ENCODE assay signal across 2 cellular contexts in the genomic region with DNA sequence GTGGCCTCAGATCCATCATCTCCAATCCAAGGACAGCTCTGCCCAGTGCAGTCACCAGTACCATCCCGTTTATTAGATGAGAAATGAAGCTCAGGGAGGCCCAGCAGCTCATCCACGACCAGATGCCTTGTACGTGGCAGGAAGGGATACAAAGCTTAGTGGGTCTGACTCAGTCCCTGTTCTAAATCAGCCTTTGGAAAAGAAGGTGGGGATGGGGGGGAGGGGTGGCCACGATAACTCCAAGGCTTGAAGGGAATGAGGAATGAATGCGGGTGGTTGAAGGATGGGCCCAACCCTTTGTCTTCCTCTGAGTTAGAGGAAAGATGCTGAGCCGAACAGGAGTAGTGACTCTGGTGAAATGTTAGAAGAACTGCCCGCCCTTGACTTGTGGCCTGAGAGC.
TF ChIP-seq lines count a peak whose summit lies in the region.

No MANE protein-coding gene starts in this region.

TF ChIP-seq in GM23338, 12 proteins besides CTCF, POLR2A, EP300 and RAD21 (continues in another document):
- TF ChIP-seq EZH2phosphoT487 (IDR thresholded peaks at IDR 0.05; ENCODE audit: unreplicated experiment) (no peak), ZNF331 (CRISPR knock-in tag; IDR thresholded peaks at IDR 0.05; ENCODE audit: low read depth) (no peak), POLR2AphosphoS5 (IDR thresholded peaks at IDR 0.05; ENCODE audit: low read depth) (no peak), ZNF114 (CRISPR knock-in tag; IDR thresholded peaks at IDR 0.05) (no peak), JUNB (IDR thresholded peaks at IDR 0.05; ENCODE audit: unreplicated experiment) (no peak), EZH2 (IDR thresholded peaks at IDR 0.05; ENCODE audit: low read depth, unreplicated experiment) (no peak), CREB1 (CRISPR knock-in tag; IDR thresholded peaks at IDR 0.05; ENCODE audit: low read depth) (no peak)
- TF ChIP-seq, protein P1, sequence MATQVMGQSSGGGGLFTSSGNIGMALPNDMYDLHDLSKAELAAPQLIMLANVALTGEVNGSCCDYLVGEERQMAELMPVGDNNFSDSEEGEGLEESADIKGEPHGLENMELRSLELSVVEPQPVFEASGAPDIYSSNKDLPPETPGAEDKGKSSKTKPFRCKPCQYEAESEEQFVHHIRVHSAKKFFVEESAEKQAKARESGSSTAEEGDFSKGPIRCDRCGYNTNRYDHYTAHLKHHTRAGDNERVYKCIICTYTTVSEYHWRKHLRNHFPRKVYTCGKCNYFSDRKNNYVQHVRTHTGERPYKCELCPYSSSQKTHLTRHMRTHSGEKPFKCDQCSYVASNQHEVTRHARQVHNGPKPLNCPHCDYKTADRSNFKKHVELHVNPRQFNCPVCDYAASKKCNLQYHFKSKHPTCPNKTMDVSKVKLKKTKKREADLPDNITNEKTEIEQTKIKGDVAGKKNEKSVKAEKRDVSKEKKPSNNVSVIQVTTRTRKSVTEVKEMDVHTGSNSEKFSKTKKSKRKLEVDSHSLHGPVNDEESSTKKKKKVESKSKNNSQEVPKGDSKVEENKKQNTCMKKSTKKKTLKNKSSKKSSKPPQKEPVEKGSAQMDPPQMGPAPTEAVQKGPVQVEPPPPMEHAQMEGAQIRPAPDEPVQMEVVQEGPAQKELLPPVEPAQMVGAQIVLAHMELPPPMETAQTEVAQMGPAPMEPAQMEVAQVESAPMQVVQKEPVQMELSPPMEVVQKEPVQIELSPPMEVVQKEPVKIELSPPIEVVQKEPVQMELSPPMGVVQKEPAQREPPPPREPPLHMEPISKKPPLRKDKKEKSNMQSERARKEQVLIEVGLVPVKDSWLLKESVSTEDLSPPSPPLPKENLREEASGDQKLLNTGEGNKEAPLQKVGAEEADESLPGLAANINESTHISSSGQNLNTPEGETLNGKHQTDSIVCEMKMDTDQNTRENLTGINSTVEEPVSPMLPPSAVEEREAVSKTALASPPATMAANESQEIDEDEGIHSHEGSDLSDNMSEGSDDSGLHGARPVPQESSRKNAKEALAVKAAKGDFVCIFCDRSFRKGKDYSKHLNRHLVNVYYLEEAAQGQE (IDR thresholded peaks at IDR 0.05; ENCODE audit: unreplicated experiment), result no peak
- TF ChIP-seq, protein P2, sequence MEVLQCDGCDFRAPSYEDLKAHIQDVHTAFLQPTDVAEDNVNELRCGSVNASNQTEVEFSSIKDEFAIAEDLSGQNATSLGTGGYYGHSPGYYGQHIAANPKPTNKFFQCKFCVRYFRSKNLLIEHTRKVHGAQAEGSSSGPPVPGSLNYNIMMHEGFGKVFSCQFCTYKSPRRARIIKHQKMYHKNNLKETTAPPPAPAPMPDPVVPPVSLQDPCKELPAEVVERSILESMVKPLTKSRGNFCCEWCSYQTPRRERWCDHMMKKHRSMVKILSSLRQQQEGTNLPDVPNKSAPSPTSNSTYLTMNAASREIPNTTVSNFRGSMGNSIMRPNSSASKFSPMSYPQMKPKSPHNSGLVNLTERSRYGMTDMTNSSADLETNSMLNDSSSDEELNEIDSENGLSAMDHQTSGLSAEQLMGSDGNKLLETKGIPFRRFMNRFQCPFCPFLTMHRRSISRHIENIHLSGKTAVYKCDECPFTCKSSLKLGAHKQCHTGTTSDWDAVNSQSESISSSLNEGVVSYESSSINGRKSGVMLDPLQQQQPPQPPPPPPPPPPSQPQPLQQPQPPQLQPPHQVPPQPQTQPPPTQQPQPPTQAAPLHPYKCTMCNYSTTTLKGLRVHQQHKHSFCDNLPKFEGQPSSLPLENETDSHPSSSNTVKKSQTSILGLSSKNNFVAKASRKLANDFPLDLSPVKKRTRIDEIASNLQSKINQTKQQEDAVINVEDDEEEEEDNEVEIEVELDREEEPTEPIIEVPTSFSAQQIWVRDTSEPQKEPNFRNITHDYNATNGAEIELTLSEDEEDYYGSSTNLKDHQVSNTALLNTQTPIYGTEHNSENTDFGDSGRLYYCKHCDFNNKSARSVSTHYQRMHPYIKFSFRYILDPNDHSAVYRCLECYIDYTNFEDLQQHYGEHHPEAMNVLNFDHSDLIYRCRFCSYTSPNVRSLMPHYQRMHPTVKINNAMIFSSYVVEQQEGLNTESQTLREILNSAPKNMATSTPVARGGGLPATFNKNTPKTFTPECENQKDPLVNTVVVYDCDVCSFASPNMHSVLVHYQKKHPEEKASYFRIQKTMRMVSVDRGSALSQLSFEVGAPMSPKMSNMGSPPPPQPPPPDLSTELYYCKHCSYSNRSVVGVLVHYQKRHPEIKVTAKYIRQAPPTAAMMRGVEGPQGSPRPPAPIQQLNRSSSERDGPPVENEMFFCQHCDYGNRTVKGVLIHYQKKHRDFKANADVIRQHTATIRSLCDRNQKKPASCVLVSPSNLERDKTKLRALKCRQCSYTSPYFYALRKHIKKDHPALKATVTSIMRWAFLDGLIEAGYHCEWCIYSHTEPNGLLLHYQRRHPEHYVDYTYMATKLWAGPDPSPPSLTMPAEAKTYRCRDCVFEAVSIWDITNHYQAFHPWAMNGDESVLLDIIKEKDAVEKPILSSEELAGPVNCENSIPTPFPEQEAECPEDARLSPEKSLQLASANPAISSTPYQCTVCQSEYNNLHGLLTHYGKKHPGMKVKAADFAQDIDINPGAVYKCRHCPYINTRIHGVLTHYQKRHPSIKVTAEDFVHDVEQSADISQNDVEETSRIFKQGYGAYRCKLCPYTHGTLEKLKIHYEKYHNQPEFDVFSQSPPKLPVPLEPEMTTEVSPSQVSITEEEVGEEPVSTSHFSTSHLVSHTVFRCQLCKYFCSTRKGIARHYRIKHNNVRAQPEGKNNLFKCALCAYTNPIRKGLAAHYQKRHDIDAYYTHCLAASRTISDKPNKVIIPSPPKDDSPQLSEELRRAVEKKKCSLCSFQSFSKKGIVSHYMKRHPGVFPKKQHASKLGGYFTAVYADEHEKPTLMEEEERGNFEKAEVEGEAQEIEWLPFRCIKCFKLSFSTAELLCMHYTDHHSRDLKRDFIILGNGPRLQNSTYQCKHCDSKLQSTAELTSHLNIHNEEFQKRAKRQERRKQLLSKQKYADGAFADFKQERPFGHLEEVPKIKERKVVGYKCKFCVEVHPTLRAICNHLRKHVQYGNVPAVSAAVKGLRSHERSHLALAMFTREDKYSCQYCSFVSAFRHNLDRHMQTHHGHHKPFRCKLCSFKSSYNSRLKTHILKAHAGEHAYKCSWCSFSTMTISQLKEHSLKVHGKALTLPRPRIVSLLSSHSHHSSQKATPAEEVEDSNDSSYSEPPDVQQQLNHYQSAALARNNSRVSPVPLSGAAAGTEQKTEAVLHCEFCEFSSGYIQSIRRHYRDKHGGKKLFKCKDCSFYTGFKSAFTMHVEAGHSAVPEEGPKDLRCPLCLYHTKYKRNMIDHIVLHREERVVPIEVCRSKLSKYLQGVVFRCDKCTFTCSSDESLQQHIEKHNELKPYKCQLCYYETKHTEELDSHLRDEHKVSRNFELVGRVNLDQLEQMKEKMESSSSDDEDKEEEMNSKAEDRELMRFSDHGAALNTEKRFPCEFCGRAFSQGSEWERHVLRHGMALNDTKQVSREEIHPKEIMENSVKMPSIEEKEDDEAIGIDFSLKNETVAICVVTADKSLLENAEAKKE (CRISPR knock-in tag; IDR thresholded peaks at IDR 0.05), result no peak
- TF ChIP-seq, protein P3, sequence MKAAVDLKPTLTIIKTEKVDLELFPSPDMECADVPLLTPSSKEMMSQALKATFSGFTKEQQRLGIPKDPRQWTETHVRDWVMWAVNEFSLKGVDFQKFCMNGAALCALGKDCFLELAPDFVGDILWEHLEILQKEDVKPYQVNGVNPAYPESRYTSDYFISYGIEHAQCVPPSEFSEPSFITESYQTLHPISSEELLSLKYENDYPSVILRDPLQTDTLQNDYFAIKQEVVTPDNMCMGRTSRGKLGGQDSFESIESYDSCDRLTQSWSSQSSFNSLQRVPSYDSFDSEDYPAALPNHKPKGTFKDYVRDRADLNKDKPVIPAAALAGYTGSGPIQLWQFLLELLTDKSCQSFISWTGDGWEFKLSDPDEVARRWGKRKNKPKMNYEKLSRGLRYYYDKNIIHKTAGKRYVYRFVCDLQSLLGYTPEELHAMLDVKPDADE (IDR thresholded peaks at IDR 0.05), result no peak

TF ChIP-seq in H1, 55 proteins besides CTCF, POLR2A, EP300 and RAD21:
- TF ChIP-seq CREB1 (IDR thresholded peaks at IDR 0.05), result no peak
- no peak for TF ChIP-seq ZNF274 (IDR thresholded peaks at IDR 0.05; ENCODE audit: borderline replicate concordance, extremely low read depth, low read length)
- TF ChIP-seq GTF2F1 (IDR thresholded peaks at IDR 0.05; ENCODE audit: borderline replicate concordance, low read depth, low read length), result no peak
- TF ChIP-seq SUZ12 (IDR thresholded peaks at IDR 0.05; ENCODE audit: low read length), result no peak
- no peak for TF ChIP-seq BRCA1 (IDR thresholded peaks at IDR 0.05; ENCODE audit: low read depth, low read length)
- TF ChIP-seq, protein P4, sequence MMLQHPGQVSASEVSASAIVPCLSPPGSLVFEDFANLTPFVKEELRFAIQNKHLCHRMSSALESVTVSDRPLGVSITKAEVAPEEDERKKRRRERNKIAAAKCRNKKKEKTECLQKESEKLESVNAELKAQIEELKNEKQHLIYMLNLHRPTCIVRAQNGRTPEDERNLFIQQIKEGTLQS (IDR thresholded peaks at IDR 0.05; ENCODE audit: insufficient read depth, low read depth, low read length), result no peak
- no peak for TF ChIP-seq HDAC2 (IDR thresholded peaks at IDR 0.05; ENCODE audit: borderline replicate concordance in 1 of 2, low read depth in 2 of 2, low read length in 2 of 2)
- TF ChIP-seq, protein P5, sequence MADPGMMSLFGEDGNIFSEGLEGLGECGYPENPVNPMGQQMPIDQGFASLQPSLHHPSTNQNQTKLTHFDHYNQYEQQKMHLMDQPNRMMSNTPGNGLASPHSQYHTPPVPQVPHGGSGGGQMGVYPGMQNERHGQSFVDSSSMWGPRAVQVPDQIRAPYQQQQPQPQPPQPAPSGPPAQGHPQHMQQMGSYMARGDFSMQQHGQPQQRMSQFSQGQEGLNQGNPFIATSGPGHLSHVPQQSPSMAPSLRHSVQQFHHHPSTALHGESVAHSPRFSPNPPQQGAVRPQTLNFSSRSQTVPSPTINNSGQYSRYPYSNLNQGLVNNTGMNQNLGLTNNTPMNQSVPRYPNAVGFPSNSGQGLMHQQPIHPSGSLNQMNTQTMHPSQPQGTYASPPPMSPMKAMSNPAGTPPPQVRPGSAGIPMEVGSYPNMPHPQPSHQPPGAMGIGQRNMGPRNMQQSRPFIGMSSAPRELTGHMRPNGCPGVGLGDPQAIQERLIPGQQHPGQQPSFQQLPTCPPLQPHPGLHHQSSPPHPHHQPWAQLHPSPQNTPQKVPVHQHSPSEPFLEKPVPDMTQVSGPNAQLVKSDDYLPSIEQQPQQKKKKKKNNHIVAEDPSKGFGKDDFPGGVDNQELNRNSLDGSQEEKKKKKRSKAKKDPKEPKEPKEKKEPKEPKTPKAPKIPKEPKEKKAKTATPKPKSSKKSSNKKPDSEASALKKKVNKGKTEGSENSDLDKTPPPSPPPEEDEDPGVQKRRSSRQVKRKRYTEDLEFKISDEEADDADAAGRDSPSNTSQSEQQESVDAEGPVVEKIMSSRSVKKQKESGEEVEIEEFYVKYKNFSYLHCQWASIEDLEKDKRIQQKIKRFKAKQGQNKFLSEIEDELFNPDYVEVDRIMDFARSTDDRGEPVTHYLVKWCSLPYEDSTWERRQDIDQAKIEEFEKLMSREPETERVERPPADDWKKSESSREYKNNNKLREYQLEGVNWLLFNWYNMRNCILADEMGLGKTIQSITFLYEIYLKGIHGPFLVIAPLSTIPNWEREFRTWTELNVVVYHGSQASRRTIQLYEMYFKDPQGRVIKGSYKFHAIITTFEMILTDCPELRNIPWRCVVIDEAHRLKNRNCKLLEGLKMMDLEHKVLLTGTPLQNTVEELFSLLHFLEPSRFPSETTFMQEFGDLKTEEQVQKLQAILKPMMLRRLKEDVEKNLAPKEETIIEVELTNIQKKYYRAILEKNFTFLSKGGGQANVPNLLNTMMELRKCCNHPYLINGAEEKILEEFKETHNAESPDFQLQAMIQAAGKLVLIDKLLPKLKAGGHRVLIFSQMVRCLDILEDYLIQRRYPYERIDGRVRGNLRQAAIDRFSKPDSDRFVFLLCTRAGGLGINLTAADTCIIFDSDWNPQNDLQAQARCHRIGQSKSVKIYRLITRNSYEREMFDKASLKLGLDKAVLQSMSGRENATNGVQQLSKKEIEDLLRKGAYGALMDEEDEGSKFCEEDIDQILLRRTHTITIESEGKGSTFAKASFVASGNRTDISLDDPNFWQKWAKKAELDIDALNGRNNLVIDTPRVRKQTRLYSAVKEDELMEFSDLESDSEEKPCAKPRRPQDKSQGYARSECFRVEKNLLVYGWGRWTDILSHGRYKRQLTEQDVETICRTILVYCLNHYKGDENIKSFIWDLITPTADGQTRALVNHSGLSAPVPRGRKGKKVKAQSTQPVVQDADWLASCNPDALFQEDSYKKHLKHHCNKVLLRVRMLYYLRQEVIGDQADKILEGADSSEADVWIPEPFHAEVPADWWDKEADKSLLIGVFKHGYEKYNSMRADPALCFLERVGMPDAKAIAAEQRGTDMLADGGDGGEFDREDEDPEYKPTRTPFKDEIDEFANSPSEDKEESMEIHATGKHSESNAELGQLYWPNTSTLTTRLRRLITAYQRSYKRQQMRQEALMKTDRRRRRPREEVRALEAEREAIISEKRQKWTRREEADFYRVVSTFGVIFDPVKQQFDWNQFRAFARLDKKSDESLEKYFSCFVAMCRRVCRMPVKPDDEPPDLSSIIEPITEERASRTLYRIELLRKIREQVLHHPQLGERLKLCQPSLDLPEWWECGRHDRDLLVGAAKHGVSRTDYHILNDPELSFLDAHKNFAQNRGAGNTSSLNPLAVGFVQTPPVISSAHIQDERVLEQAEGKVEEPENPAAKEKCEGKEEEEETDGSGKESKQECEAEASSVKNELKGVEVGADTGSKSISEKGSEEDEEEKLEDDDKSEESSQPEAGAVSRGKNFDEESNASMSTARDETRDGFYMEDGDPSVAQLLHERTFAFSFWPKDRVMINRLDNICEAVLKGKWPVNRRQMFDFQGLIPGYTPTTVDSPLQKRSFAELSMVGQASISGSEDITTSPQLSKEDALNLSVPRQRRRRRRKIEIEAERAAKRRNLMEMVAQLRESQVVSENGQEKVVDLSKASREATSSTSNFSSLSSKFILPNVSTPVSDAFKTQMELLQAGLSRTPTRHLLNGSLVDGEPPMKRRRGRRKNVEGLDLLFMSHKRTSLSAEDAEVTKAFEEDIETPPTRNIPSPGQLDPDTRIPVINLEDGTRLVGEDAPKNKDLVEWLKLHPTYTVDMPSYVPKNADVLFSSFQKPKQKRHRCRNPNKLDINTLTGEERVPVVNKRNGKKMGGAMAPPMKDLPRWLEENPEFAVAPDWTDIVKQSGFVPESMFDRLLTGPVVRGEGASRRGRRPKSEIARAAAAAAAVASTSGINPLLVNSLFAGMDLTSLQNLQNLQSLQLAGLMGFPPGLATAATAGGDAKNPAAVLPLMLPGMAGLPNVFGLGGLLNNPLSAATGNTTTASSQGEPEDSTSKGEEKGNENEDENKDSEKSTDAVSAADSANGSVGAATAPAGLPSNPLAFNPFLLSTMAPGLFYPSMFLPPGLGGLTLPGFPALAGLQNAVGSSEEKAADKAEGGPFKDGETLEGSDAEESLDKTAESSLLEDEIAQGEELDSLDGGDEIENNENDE (IDR thresholded peaks at IDR 0.05; ENCODE audit: insufficient replicate concordance, low read length), result no peak
- TF ChIP-seq POLR2AphosphoS5 (IDR thresholded peaks at IDR 0.05; ENCODE audit: low read depth, low read length), result no peak
- no peak for TF ChIP-seq MAFK (IDR thresholded peaks at IDR 0.05; ENCODE audit: low read depth, low read length)
- TF ChIP-seq KDM5A (IDR thresholded peaks at IDR 0.05; ENCODE audit: low read length), result no peak
- no peak for TF ChIP-seq RNF2 (IDR thresholded peaks at IDR 0.05; ENCODE audit: borderline replicate concordance, low read depth, low read length, missing control alignments, poor library complexity, severe bottlenecking)
